8 cellular contexts compared by ENCODE assay signal in genomic region chr2:10301946-10302478, GRCh38. TPM values are rescaled to one million over a fixed set of nuclear protein-coding genes. Genes with fewer than 3 reads are reported as not detected.
A peak's percentile ranks its signal among the peaks of the same experiment; 100 is the strongest.
DNase-seq lines count a peak whose midpoint lies in the region; FAIRE-seq and TF ChIP-seq lines count a peak whose summit lies in the region.

No MANE protein-coding gene starts in this region.

- TF ChIP-seq CTCF in kidney (IDR thresholded peaks at IDR 0.05; ENCODE audit: borderline replicate concordance, extremely low read depth, insufficient read depth): no peak
- TF ChIP-seq CTCF in HFFc6 (IDR thresholded peaks at IDR 0.05): no peak

- H3K9ac ChIP-seq in kidney (ENCODE audit: low read length in 2 of 2): peak overlapping the region; percentile 10 to 34
- peak overlapping the region in 1 of 2 donors; percentile 37 for H3K9ac ChIP-seq in stomach smooth muscle (ENCODE audit: low read length in 2 of 2)

- DNase-seq in activated T-cell treated with anti-CD3 and anti-CD28 coated beads, Interleukin-2, amount 50 U/mL, for 1 hour: peak; percentile 29
- DNase-seq in activated T-cell treated with anti-CD3 and anti-CD28 coated beads for 4 hours (no peak), kidney (no peak), kidney tubule cell (ENCODE audit: low spot score) (no peak), DMS79 (lab: John Stamatoyannopoulos, UW) (no peak), HFFc6 (no peak)
- DNase-seq in activated CD4-positive, alpha-beta memory T cell treated with anti-CD3 and anti-CD28 coated beads, Interleukin-2, amount 10 ng/mL, durations not matched to agents 7 days and 5 days: peak; percentile 25

- CTCF ChIA-PET in activated CD4-positive, alpha-beta memory T cell treated with anti-CD3 and anti-CD28 coated beads, Interleukin-2, amount 10 ng/mL, durations not matched to agents 7 days and 5 days (lab: Charles Lee): interaction anchor here (0.8 to 9.3 kb wide), 11 partner anchors 15 to 159 kb away, joined by 3 to 138 read pairs (median 6); partner anchors contain the start of gene ODC1

- peak overlapping the region; percentile 70 for H3K4me3 Mint-ChIP-seq in activated CD4-positive, alpha-beta memory T cell treated with anti-CD3 and anti-CD28 coated beads, Interleukin-2, amount 10 ng/mL, durations not matched to agents 7 days and 5 days
- H3K4me3 Mint-ChIP-seq in HFFc6: no peak overlapping the region

- POLR2A ChIA-PET in activated CD4-positive, alpha-beta memory T cell treated with anti-CD3 and anti-CD28 coated beads, Interleukin-2, amount 10 ng/mL, durations not matched to agents 7 days and 5 days (lab: Charles Lee): interaction anchor here (0.8 to 6.9 kb wide), 16 partner anchors 9 to 549 kb away, joined by 3 to 109 read pairs (median 5); partner anchors contain the start of genes ODC1 and RRM2

- H3K4me1 ChIP-seq in kidney (ENCODE audit: control insufficient read depth in 1 of 2, insufficient read depth in 1 of 2, low read depth in 1 of 2, low read length in 2 of 2) (peaks cover 14 to 25% of the 10 kb centered on the region in 2 donors), stomach smooth muscle (ENCODE audit: control insufficient read depth, insufficient read depth, low read length) (peaks cover 27% of the 10 kb centered on the region)

- no peaks in the 10 kb centered on the region for H3K27me3 Mint-ChIP-seq in activated CD4-positive, alpha-beta memory T cell treated with anti-CD3 and anti-CD28 coated beads, Interleukin-2, amount 10 ng/mL, durations not matched to agents 7 days and 5 days
- peaks cover 1% of the 10 kb centered on the region; the same call in 1 of the 2 replicates for H3K27me3 Mint-ChIP-seq in HFFc6 (ENCODE audit: insufficient read depth)

- H3K27ac ChIP-seq in kidney (ENCODE audit: low read depth in 2 of 2, low read length in 2 of 2) (peak overlapping the region; percentile 80 to 81), stomach smooth muscle (ENCODE audit: low read length) (no peak overlapping the region)

- H3K9me3 Mint-ChIP-seq in activated CD4-positive, alpha-beta memory T cell treated with anti-CD3 and anti-CD28 coated beads, Interleukin-2, amount 10 ng/mL, durations not matched to agents 7 days and 5 days: no peaks in the 10 kb centered on the region
- peaks cover 6% of the 10 kb centered on the region; the same call in 1 of the 2 replicates for H3K9me3 Mint-ChIP-seq in HFFc6

- H3K4me3 ChIP-seq in kidney (ENCODE audit: low read length in 2 of 2): peak overlapping the region; percentile 63 to 68
- peak overlapping the region; percentile 34 to 87 for H3K4me3 ChIP-seq in stomach smooth muscle (ENCODE audit: low read length in 2 of 2)

- H3K9me3 ChIP-seq in kidney (ENCODE audit: control insufficient read depth in 1 of 2, low read length in 2 of 2): no peaks in the 10 kb centered on the region
- no peaks in the 10 kb centered on the region for H3K9me3 ChIP-seq in stomach smooth muscle (ENCODE audit: control insufficient read depth in 2 of 2, low read length in 2 of 2)

- no peak for FAIRE-seq in kidney (lab: Jason Lieb, UNC)

- no peaks in the 10 kb centered on the region for H3K36me3 Mint-ChIP-seq in activated CD4-positive, alpha-beta memory T cell treated with anti-CD3 and anti-CD28 coated beads, Interleukin-2, amount 10 ng/mL, durations not matched to agents 7 days and 5 days (ENCODE audit: low read depth)
- no peaks in the 10 kb centered on the region for H3K36me3 Mint-ChIP-seq in HFFc6 (ENCODE audit: low read depth)

- no peaks in the 10 kb centered on the region for H3K36me3 ChIP-seq in kidney (ENCODE audit: control insufficient read depth in 1 of 2, insufficient read depth in 2 of 2, low read length in 2 of 2)
- H3K36me3 ChIP-seq in stomach smooth muscle (ENCODE audit: control insufficient read depth in 2 of 2, insufficient read depth in 2 of 2, low read length in 2 of 2): peaks cover 0 to 2% of the 10 kb centered on the region in 2 donors

- H3K27ac Mint-ChIP-seq in activated CD4-positive, alpha-beta memory T cell treated with anti-CD3 and anti-CD28 coated beads, Interleukin-2, amount 10 ng/mL, durations not matched to agents 7 days and 5 days: peak overlapping the region; percentile 82
- H3K27ac Mint-ChIP-seq in HFFc6: no peak overlapping the region

- peaks cover 76% of the 10 kb centered on the region for H3K4me1 Mint-ChIP-seq in activated CD4-positive, alpha-beta memory T cell treated with anti-CD3 and anti-CD28 coated beads, Interleukin-2, amount 10 ng/mL, durations not matched to agents 7 days and 5 days
- peaks cover 40% of the 10 kb centered on the region for H3K4me1 Mint-ChIP-seq in HFFc6 (ENCODE audit: low read depth)

- intact Hi-C loops in kidney (cut with DNase I): no loop called here

- H3K27me3 ChIP-seq in stomach smooth muscle (ENCODE audit: control insufficient read depth in 1 of 2, insufficient read depth in 2 of 2, low read length in 2 of 2): no peaks in the 10 kb centered on the region

RNA-seq across cellular contexts. Expression of gene HPCAL1, which starts 0.7 kb away (rescaled TPM):
- 10 to 100 TPM; 70.0 to 71.4 TPM for total RNA-seq in activated CD4-positive, alpha-beta memory T cell treated with anti-CD3 and anti-CD28 coated beads, Interleukin-2, amount 10 ng/mL, durations not matched to agents 7 days and 5 days
- total RNA-seq in kidney: 47.3 TPM
- 121 TPM for polyA plus RNA-seq in kidney (ENCODE audit: insufficient read depth, low read depth, low replicate concordance)
- total RNA-seq in HFFc6 (2021; fragmentation: NEBNext Ultra II Directional; extraction: Animal tissue kit (Norgen Biotek cat#: 25700)): 10 to 100 TPM; 36.3 to 60.3 (median 57.2) TPM

Comparison
In these comparisons a context has a peak if more than half of its experiments do, and no peak if none do; other contexts are left out.
1. DNase-seq: peak in activated T-cell treated with anti-CD3 and anti-CD28 coated beads, Interleukin-2, amount 50 U/mL, for 1 hour (single experiment) and activated CD4-positive, alpha-beta memory T cell treated with anti-CD3 and anti-CD28 coated beads, Interleukin-2, amount 10 ng/mL, durations not matched to agents 7 days and 5 days (single experiment); none in activated T-cell treated with anti-CD3 and anti-CD28 coated beads for 4 hours (single experiment), kidney (single experiment), kidney tubule cell (single experiment), DMS79 (single experiment) and HFFc6 (single experiment).